In the genomic region with DNA sequence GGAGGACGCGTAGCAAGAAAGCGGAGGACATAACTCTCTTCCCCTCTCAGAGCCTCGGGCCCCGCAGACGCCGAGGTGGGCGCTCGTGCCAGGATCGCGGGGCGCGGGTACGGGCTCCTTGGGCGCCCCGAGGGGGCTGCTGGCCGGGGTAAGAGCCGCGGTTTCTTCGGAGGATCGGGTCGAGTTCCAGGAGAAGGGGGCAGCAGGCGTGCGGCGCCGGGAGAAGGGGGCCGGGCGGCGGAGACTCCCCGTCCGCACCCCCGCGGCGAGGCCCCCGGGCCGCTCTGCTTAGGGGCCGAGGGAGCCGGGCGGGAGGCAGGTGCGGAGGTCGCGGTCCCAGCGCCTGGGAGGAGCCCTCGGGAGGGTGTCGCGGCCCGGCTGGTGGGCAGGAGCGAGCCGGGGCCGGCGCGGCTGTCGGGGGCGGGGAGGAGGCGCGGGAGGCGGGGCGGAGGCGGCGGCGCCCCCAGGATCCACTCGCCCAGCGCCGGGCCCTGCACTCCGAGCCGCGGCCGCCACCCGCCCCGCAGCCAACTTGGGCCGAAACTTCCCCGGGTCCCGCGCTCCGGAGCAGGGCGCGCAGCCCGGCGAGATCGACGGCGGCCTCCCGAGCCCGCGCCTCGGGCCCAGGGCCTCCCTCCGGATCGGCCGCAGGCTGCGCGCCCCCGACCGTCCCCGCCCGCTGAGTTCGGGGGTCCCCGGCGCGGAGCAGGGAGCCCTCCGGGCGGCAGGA, we compare ENCODE assay signal across 8 cellular contexts.
DNase-seq lines count a peak whose midpoint lies in the region; ATAC-seq and TF ChIP-seq lines count a peak whose summit lies in the region.

No MANE protein-coding gene starts in this region.

- H3K36me3 ChIP-seq in SK-N-SH (replicated peaks in 1 of 2; ENCODE audit: control insufficient read depth in 1 of 2, insufficient read depth in 2 of 2, low read length in 1 of 2) (no peaks in the 10 kb centered on the region), neuronal stem cell (replicated peaks in 1 of 2; ENCODE audit: control insufficient read depth in 2 of 2, insufficient read depth in 2 of 2, low read length in 2 of 2) (no peaks in the 10 kb centered on the region)

- WGBS in SK-N-SH (ENCODE audit: low lambda C conversion rate): 52% methylated on average over 11 of the region's 101 CpGs
- no CpG with 5 or more reads among the region's 101 CpGs for WGBS in neuronal stem cell (ENCODE audit: extremely low coverage in 2 of 2, insufficient read length in 2 of 2, insufficient replicate concordance in 1 of 2), 2 donors

- H3K79me1 ChIP-seq in neuronal stem cell (ENCODE audit: low read depth, low read length): peaks cover 10% of the 10 kb centered on the region

- H2BK15ac ChIP-seq in neuronal stem cell (ENCODE audit: low read length): peak overlapping the region; percentile 58

- H2AFZ ChIP-seq in SK-N-SH (ENCODE audit: low read depth): peak overlapping the region; percentile 76
- H2AFZ ChIP-seq in neuronal stem cell (ENCODE audit: low read length): peak overlapping the region; percentile 90

- H3K9ac ChIP-seq in SK-N-SH (peak overlapping the region; percentile 64), neuronal stem cell (ENCODE audit: low read depth, low read length, poor library complexity) (peak overlapping the region; percentile 94)

- no peaks in the 10 kb centered on the region for H3K9me2 ChIP-seq in SK-N-SH

- no peak overlapping the region for H3K23ac ChIP-seq in neuronal stem cell (ENCODE audit: low read depth, low read length, poor library complexity)

- H2BK12ac ChIP-seq in neuronal stem cell (ENCODE audit: low read length): peak overlapping the region; percentile 79

- H2BK120ac ChIP-seq in neuronal stem cell (ENCODE audit: low read depth, low read length): peak overlapping the region; percentile 77

- DNase-seq in SK-N-SH (peak; percentile 81), fibroblast of mammary gland (ENCODE audit: low read depth) (no peak), neuronal stem cell (ENCODE audit: low spot score) (no peak), dermis blood vessel endothelial cell (no peak), NCI-H1694 (lab: John Stamatoyannopoulos, UW) (no peak), NCI-H345 treated with DMSO at 0.1 percent for 48 hours (lab: John Stamatoyannopoulos, UW; ENCODE audit: unreplicated experiment) (no peak)

- H3K4me1 ChIP-seq in SK-N-SH (ENCODE audit: control insufficient read depth in 1 of 2, insufficient read depth in 2 of 2, low read depth in 1 of 2, low read length in 1 of 2) (peaks cover 7 to 24% of the 10 kb centered on the region in 2 experiments; a peak in 3 of 4 replicates), neuronal stem cell (ENCODE audit: control insufficient read depth in 2 of 2, insufficient read depth in 1 of 2, low read depth in 1 of 2, low read length in 2 of 2) (peaks cover 0 to 33% of the 10 kb centered on the region in 2 donors)

- H3F3A ChIP-seq in SK-N-SH (replicated peaks; ENCODE audit: insufficient read depth): no peaks in the 10 kb centered on the region

- TF ChIP-seq RAD21 in SK-N-SH (IDR thresholded peaks at IDR 0.05; ENCODE audit: low read length): no peak

- H3K4ac ChIP-seq in neuronal stem cell (ENCODE audit: low read length): peak overlapping the region; percentile 41

- no peak for ATAC-seq in GM19467 (IDR thresholded peaks at IDR 0.05; ENCODE audit: unreplicated experiment)

- in situ Hi-C loops in GM18951 (cut with MboI; ENCODE audit: low sequenced_read_pairs, unreplicated experiment): no loop called here

- no peaks in the 10 kb centered on the region for H3K27me3 ChIP-seq in SK-N-SH (ENCODE audit: insufficient read depth)
- H3K27me3 ChIP-seq in neuronal stem cell (ENCODE audit: control insufficient read depth in 3 of 3, insufficient read depth in 3 of 3, low read depth in 1 of 3, low read length in 3 of 3): peaks cover 0 to 82% (median 0%) of the 10 kb centered on the region in 3 experiments

- peaks cover 56% of the 10 kb centered on the region for H3K79me2 ChIP-seq in SK-N-SH (ENCODE audit: insufficient read depth)

- peaks cover 36% of the 10 kb centered on the region for H4K20me1 ChIP-seq in SK-N-SH (ENCODE audit: insufficient read depth)

- POLR2A ChIA-PET in SK-N-SH (lab: Yijun Ruan, JAX): no interaction called here

- peak overlapping the region; percentile 98 for H2AK5ac ChIP-seq in neuronal stem cell (ENCODE audit: low read depth, low read length)

- H3K4me2 ChIP-seq in SK-N-SH: peak overlapping the region; percentile 93
- H3K4me2 ChIP-seq in neuronal stem cell (ENCODE audit: insufficient read depth, low read length, poor library complexity, severe bottlenecking): peak overlapping the region; percentile 69

- H3K14ac ChIP-seq in neuronal stem cell (ENCODE audit: low read length): peak overlapping the region; percentile 23

- H2BK5ac ChIP-seq in neuronal stem cell (ENCODE audit: low read length): peak overlapping the region; percentile 99

- peak overlapping the region; percentile 41 for H4K91ac ChIP-seq in neuronal stem cell (ENCODE audit: low read depth, low read length, poor library complexity)

- H3K4me3 ChIP-seq in SK-N-SH (ENCODE audit: low read depth in 2 of 2, low read length in 1 of 2) (peak overlapping the region; percentile 59 to 62), fibroblast of mammary gland (ENCODE audit: control insufficient read depth, low read depth, low read length) (peak overlapping the region; percentile 48), neuronal stem cell (ENCODE audit: low read length in 2 of 2) (peak overlapping the region; percentile 40 to 92)

- H3K18ac ChIP-seq in neuronal stem cell (ENCODE audit: low read length): peak overlapping the region; percentile 96

- CTCF ChIA-PET in SK-N-SH (lab: Yijun Ruan, JAX): interaction anchor here (2.4 kb wide), 1 partner anchor 54 kb away, joined by 8 read pairs; no protein-coding TSS in a partner anchor

- TF ChIP-seq POLR2A in GM18951 (IDR thresholded peaks at IDR 0.05; ENCODE audit: extremely low read depth, insufficient read depth, insufficient read length): peak; percentile 59

- H3K27ac ChIP-seq in SK-N-SH (ENCODE audit: low read depth in 2 of 2, low read length in 1 of 2) (peak overlapping the region in 1 of 2 experiments; percentile 27; a peak in 1 of 4 replicates), neuronal stem cell (replicated peaks; ENCODE audit: low read length) (peak overlapping the region; percentile 24)

- no peaks in the 10 kb centered on the region for H3K9me3 ChIP-seq in SK-N-SH
- peaks cover 0 to 4% of the 10 kb centered on the region in 2 donors for H3K9me3 ChIP-seq in neuronal stem cell (replicated peaks in 1 of 2; ENCODE audit: control insufficient read depth in 2 of 2, insufficient read depth in 1 of 2, low read depth in 1 of 2, low read length in 2 of 2)

- H4K8ac ChIP-seq in neuronal stem cell (ENCODE audit: low read depth, low read length): no peak overlapping the region

- TF ChIP-seq CTCF in SK-N-SH (IDR thresholded peaks at IDR 0.05): no peak
- no peak for TF ChIP-seq CTCF in fibroblast of mammary gland (conservative IDR thresholded peaks at IDR 0.05; ENCODE audit: control insufficient read depth, insufficient read depth, low read depth, low read length)

- TF ChIP-seq EP300 in SK-N-SH (IDR thresholded peaks at IDR 0.05; ENCODE audit: borderline replicate concordance in 1 of 2, low read depth in 1 of 2, low read length in 1 of 2): no peak

TF ChIP-seq in SK-N-SH, 30 proteins besides CTCF, POLR2A, EP300 and RAD21:
- no peak for TF ChIP-seq RXRA (IDR thresholded peaks at IDR 0.05; ENCODE audit: borderline replicate concordance, low read depth)
- TF ChIP-seq GABPA (IDR thresholded peaks at IDR 0.05; ENCODE audit: low read depth): no peak
- no peak for TF ChIP-seq NRF1 (IDR thresholded peaks at IDR 0.05; ENCODE audit: low read depth, low read length)
- no peak for TF ChIP-seq NFIC (IDR thresholded peaks at IDR 0.05; ENCODE audit: borderline replicate concordance)
- no peak for TF ChIP-seq CHD2 (IDR thresholded peaks at IDR 0.05; ENCODE audit: low read length, partially characterized antibody)
- no peak for TF ChIP-seq RFX5 (IDR thresholded peaks at IDR 0.05; ENCODE audit: low read length)
- no peak for TF ChIP-seq MXI1 (IDR thresholded peaks at IDR 0.05; ENCODE audit: low read depth, low read length)
- no peak for TF ChIP-seq JUND (IDR thresholded peaks at IDR 0.05)
- TF ChIP-seq ELF1 (IDR thresholded peaks at IDR 0.05): no peak
- TF ChIP-seq TCF12 (IDR thresholded peaks at IDR 0.05): no peak
- TF ChIP-seq, protein P1, sequence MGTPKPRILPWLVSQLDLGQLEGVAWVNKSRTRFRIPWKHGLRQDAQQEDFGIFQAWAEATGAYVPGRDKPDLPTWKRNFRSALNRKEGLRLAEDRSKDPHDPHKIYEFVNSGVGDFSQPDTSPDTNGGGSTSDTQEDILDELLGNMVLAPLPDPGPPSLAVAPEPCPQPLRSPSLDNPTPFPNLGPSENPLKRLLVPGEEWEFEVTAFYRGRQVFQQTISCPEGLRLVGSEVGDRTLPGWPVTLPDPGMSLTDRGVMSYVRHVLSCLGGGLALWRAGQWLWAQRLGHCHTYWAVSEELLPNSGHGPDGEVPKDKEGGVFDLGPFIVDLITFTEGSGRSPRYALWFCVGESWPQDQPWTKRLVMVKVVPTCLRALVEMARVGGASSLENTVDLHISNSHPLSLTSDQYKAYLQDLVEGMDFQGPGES (IDR thresholded peaks at IDR 0.05; ENCODE audit: low read depth, low read length): no peak
- TF ChIP-seq FOSL2 (IDR thresholded peaks at IDR 0.05; ENCODE audit: borderline replicate concordance, low read depth): no peak
- no peak for TF ChIP-seq TAF1 (IDR thresholded peaks at IDR 0.05; ENCODE audit: borderline replicate concordance, low read depth, low read length)
